Comparison of ENCODE assay signal across 1 cellular context in genomic region chr3:112261742-112262141, GRCh38.
TF ChIP-seq lines count a peak whose summit lies in the region.

No MANE protein-coding gene starts in this region.

TF ChIP-seq in H1, 55 proteins besides CTCF, POLR2A, EP300 and RAD21:
- TF ChIP-seq GABPA (IDR thresholded peaks at IDR 0.05; ENCODE audit: borderline replicate concordance, insufficient read depth, low read length) (no peak), TCF12 (IDR thresholded peaks at IDR 0.05; ENCODE audit: low read depth, low read length) (no peak), NRF1 (IDR thresholded peaks at IDR 0.05; ENCODE audit: low read depth, low read length) (no peak)
